13 cellular contexts compared by ENCODE assay signal in genomic region chr12:9615420-9616135, GRCh38. TPM values are rescaled to one million over a fixed set of nuclear protein-coding genes. Genes with fewer than 3 reads are reported as not detected.
DNase-seq lines count a peak whose midpoint lies in the region; ATAC-seq and TF ChIP-seq lines count a peak whose summit lies in the region.
"Had no signal": no experiment of that assay in that cellular context is flagged by ENCODE, and none has a peak within 500 bp of the region (broad histone marks: within the 10 kb centered on the region; RNA-seq: fewer than 3 reads in every experiment).

No MANE protein-coding gene starts in this region.

- no peaks in the 10 kb centered on the region for H3K27me3 ChIP-seq in CD4-positive, alpha-beta memory T cell (ENCODE audit: insufficient read depth, low read length)
- H3K27me3 ChIP-seq: ascending aorta, esophagus squamous epithelium had no signal

- peak; percentile 39 to 85 (median 76) for DNase-seq in CD4-positive, alpha-beta memory T cell
- DNase-seq in NOMO-1 treated with dmso at 0.1 percent for 144 hours (lab: John Stamatoyannopoulos, UW; ENCODE audit: unreplicated experiment) (peak; percentile 20), globus pallidus (ENCODE audit: low spot score) (peak; percentile 11), NCI-H748 (lab: John Stamatoyannopoulos, UW; ENCODE audit: unreplicated experiment) (no peak), progenitor cell of endocrine pancreas (ENCODE audit: low spot score, unreplicated experiment) (no peak), A172 (ENCODE audit: low spot score) (no peak)
- DNase-seq: DMS79 treated with DMSO at 0.1 percent for 48 hours, esophagus squamous epithelium, left colon, T1000 had no signal

- H3K36me3 ChIP-seq in CD4-positive, alpha-beta memory T cell (ENCODE audit: insufficient read depth, low read length) = no peaks in the 10 kb centered on the region
- H3K36me3 ChIP-seq: ascending aorta, esophagus squamous epithelium had no signal

- peak overlapping the region; percentile 95 to 100 (median 98) for H3K27ac Mint-ChIP-seq in CD4-positive, alpha-beta memory T cell
- H3K27ac Mint-ChIP-seq in progenitor cell of endocrine pancreas = no peak overlapping the region

- intact Hi-C loops in CD4-positive, alpha-beta memory T cell (cut with micrococcal nuclease) = loop anchor here (1.0 to 10.0 kb wide), 3 partner anchors 8 to 599 kb away; partner anchors contain the start of genes GABARAPL1 and KLRB1

- no peak for TF ChIP-seq CTCF in progenitor cell of endocrine pancreas (IDR thresholded peaks at IDR 0.05; ENCODE audit: unreplicated experiment)

- H3K36me3 Mint-ChIP-seq in CD4-positive, alpha-beta memory T cell = peaks cover 5 to 6% of the 10 kb centered on the region in 2 donors
- H3K36me3 Mint-ChIP-seq in progenitor cell of endocrine pancreas (ENCODE audit: insufficient read depth) = no peaks in the 10 kb centered on the region

- POLR2A ChIA-PET in CD4-positive, alpha-beta memory T cell (lab: Charles Lee; ENCODE audit: partially characterized antibody) = interaction anchor here (0.7 to 3.6 kb wide), 22 partner anchors 10 to 598 kb away, joined by 3 to 48 read pairs (median 6); partner anchors contain the start of genes CD69, CLEC2B and CLEC2D

- peaks cover 61 to 97% (median 75%) of the 10 kb centered on the region in 4 donors for H3K4me1 Mint-ChIP-seq in CD4-positive, alpha-beta memory T cell
- no peaks in the 10 kb centered on the region for H3K4me1 Mint-ChIP-seq in progenitor cell of endocrine pancreas (ENCODE audit: low read depth)

- no peaks in the 10 kb centered on the region for H3K9me3 ChIP-seq in CD4-positive, alpha-beta memory T cell (ENCODE audit: control insufficient read depth in 1 of 2, low read length in 2 of 2)
- H3K9me3 ChIP-seq: esophagus squamous epithelium had no signal

- H3K4me3 ChIP-seq in CD4-positive, alpha-beta memory T cell (ENCODE audit: low read length in 2 of 2) = peak overlapping the region in 1 of 2 donors; percentile 46
- H3K4me3 ChIP-seq: ascending aorta, esophagus squamous epithelium had no signal

- ATAC-seq in GM21619 (IDR thresholded peaks at IDR 0.05; ENCODE audit: unreplicated experiment) = peak; percentile 60
- no peak for ATAC-seq in GM18502 (IDR thresholded peaks at IDR 0.05; ENCODE audit: poor library complexity, unreplicated experiment)
- ATAC-seq: left colon had no signal

- H3K9me3 Mint-ChIP-seq in CD4-positive, alpha-beta memory T cell = peaks cover 0 to 13% (median 7%) of the 10 kb centered on the region in 8 donors
- peaks cover 5% of the 10 kb centered on the region for H3K9me3 Mint-ChIP-seq in progenitor cell of endocrine pancreas (ENCODE audit: low read depth)

- H3K27me3 Mint-ChIP-seq in CD4-positive, alpha-beta memory T cell = no peaks in the 10 kb centered on the region
- H3K27me3 Mint-ChIP-seq in progenitor cell of endocrine pancreas = no peaks in the 10 kb centered on the region

- CTCF ChIA-PET in CD4-positive, alpha-beta memory T cell (lab: Charles Lee; ENCODE audit: partially characterized antibody) = interaction anchor here (0.8 to 2.8 kb wide), 10 partner anchors 9 to 129 kb away, joined by 3 to 12 read pairs (median 8); no protein-coding TSS in a partner anchor

- H3K27ac ChIP-seq in CD4-positive, alpha-beta memory T cell (ENCODE audit: low read depth, low read length) = peak overlapping the region; percentile 84
- H3K27ac ChIP-seq: ascending aorta had no signal

- H3K4me3 Mint-ChIP-seq in CD4-positive, alpha-beta memory T cell = peak overlapping the region; percentile 80 to 94 (median 88)
- H3K4me3 Mint-ChIP-seq in progenitor cell of endocrine pancreas (ENCODE audit: low read depth) = no peak overlapping the region

- peaks cover 63% of the 10 kb centered on the region for H3K4me1 ChIP-seq in CD4-positive, alpha-beta memory T cell (ENCODE audit: insufficient read depth, low read length)
- H3K4me1 ChIP-seq: ascending aorta, esophagus squamous epithelium had no signal

RNA-seq across cellular contexts. Expression of gene KLRB1, which starts 7.9 kb away (rescaled TPM):
- 10 to 100 TPM; 62.2 to 63.2 TPM for total RNA-seq in CD4-positive, alpha-beta memory T cell
- polyA plus RNA-seq in CD4-positive, alpha-beta memory T cell = 100 to 1,000 TPM; 133 to 196 TPM
- total RNA-seq in progenitor cell of endocrine pancreas = not detected in 2 replicates
- total RNA-seq in A172 (2014; rRNA removed; shearing (Covaris generic)) = not detected in 2 replicates
- total RNA-seq: ascending aorta had no signal

RNA-seq across cellular contexts. Expression of gene CLEC2D, which starts 53.9 kb away (rescaled TPM):
- total RNA-seq in CD4-positive, alpha-beta memory T cell = 100 to 1,000 TPM; 294 to 297 TPM
- 100 to 1,000 TPM; 241 to 288 TPM for polyA plus RNA-seq in CD4-positive, alpha-beta memory T cell
- total RNA-seq in progenitor cell of endocrine pancreas = 23.5 and 31.0 TPM in 2 replicates
- total RNA-seq in A172 (2014; rRNA removed; shearing (Covaris generic)) = 0.62 and 0.69 TPM in 2 replicates
- total RNA-seq: ascending aorta had no signal

Comparison
In these comparisons a context has a peak if more than half of its experiments do, and no peak if none do; other contexts are left out.
1. DNase-seq: peak in CD4-positive, alpha-beta memory T cell (5 of 5), NOMO-1 treated with dmso at 0.1 percent for 144 hours (single experiment) and globus pallidus (single experiment); none in NCI-H748 (single experiment), progenitor cell of endocrine pancreas (single experiment) and A172 (single experiment).
2. RNA of gene KLRB1, which starts 7.9 kb away (total RNA-seq): 62.2 to 63.2 TPM in CD4-positive, alpha-beta memory T cell; not detected in progenitor cell of endocrine pancreas and not detected in A172; every median in the first group is over 10 times any median in the second.
3. RNA of gene CLEC2D, which starts 53.9 kb away (total RNA-seq): 294 to 297 TPM in CD4-positive, alpha-beta memory T cell and 23.5 to 31.0 TPM in progenitor cell of endocrine pancreas; 0.62 to 0.69 TPM in A172; every median in the first group is over 10 times any median in the second.